ENCODE assay signal across 24 cellular contexts in the genomic region with DNA sequence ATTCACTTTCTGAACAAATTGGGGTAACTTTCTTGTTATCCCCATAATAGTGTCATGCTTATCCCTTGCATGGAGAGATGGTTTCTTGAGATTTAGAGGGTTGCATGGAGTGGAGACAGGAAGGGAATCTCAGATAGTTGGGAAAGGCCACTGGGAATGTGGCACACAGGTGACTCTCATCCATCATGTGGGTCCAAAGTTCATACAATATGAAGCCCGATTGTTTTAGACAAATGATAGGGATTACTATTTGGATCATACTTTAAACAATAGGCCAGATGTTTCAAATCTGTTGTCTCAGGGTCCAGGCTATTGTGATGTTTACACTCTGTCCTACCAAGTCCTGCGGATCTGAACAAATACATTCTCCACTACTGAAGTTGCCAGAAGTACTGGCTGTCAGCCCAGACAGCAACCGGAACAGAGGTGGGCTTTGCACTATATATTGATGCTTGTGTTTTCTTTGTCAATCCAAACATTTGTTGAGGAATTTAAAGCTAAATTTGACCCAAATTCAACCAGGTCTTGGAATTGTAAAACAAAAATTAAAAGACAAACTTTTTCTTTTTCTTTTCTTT. TPM values are rescaled to one million over a fixed set of nuclear protein-coding genes. Genes with fewer than 3 reads are reported as not detected.
DNase-seq lines count a peak whose midpoint lies in the region; ATAC-seq, FAIRE-seq and TF ChIP-seq lines count a peak whose summit lies in the region.
"Had no signal": no experiment of that assay in that cellular context is flagged by ENCODE, and none has a peak within 500 bp of the region (broad histone marks: within the 10 kb centered on the region; RNA-seq: fewer than 3 reads in every experiment).

No MANE protein-coding gene starts in this region.

- no peak for FAIRE-seq in HepG2 (lab: Jason Lieb, UNC)
- FAIRE-seq: A204.1, GM12878, GM18507 had no signal

- TF ChIP-seq CTCF in HepG2 (CRISPR knock-in tag; IDR thresholded peaks at IDR 0.05) (no peak), right lobe of liver (IDR thresholded peaks at IDR 0.05) (no peak), liver (IDR thresholded peaks at IDR 0.05; ENCODE audit: low read depth, low read length, missing input control) (no peak), GM13977 (IDR thresholded peaks at IDR 0.05; ENCODE audit: extremely low read depth, insufficient read depth, missing control alignments) (no peak)

- H3K27ac ChIP-seq in HepG2 (ENCODE audit: extremely low read length, insufficient read depth, low read length) (no peak overlapping the region), right lobe of liver (no peak overlapping the region), liver (ENCODE audit: low read depth in 1 of 2, low read length in 2 of 2) (no peak overlapping the region)
- H3K27ac ChIP-seq: 22Rv1, BLaER1, C4-2B had no signal

- no peak for TF ChIP-seq RAD21 in HepG2 (CRISPR knock-in tag; IDR thresholded peaks at IDR 0.05)
- TF ChIP-seq RAD21 in liver (IDR thresholded peaks at IDR 0.05): no peak

- no peak overlapping the region for H3K9ac ChIP-seq in HepG2 (ENCODE audit: insufficient read depth, low read depth, low read length)
- no peak overlapping the region for H3K9ac ChIP-seq in liver (ENCODE audit: low read depth in 1 of 2, low read length in 2 of 2)
- H3K9ac ChIP-seq: BLaER1 had no signal

- DNase-seq in DMS53 (lab: John Stamatoyannopoulos, UW) (peak; percentile 6), DMS53 treated with DMSO at 0.1 percent for 48 hours (lab: John Stamatoyannopoulos, UW; ENCODE audit: unreplicated experiment) (no peak), HepG2 (ENCODE audit: low spot score) (peak; percentile 23), right lobe of liver (no peak), astrocyte of the hippocampus (ENCODE audit: low read depth, low spot score) (peak; percentile 17), GM13977 (ENCODE audit: low spot score) (no peak)
- DNase-seq: Calu3; CD4-positive, CD25-positive, alpha-beta regulatory T cell; CD8-positive, alpha-beta T cell; DMS79; EL; GDM1; H9 had no signal

- CTCF ChIA-PET in HepG2 (lab: Yijun Ruan, JAX; ENCODE audit: low intra/inter-chr PET ratio, low total read pairs): no interaction called here

- no peaks in the 10 kb centered on the region for H4K20me1 ChIP-seq in HepG2 (ENCODE audit: insufficient read depth, low read length)
- H4K20me1 ChIP-seq: BLaER1 had no signal

- TF ChIP-seq EP300 in HepG2 (IDR thresholded peaks at IDR 0.05; ENCODE audit: low read depth in 2 of 2, low read length in 2 of 2) (no peak), HepG2 (CRISPR knock-in tag; IDR thresholded peaks at IDR 0.05; ENCODE audit: borderline replicate concordance) (no peak)

- H3K79me2 ChIP-seq in HepG2 (ENCODE audit: insufficient read depth, low read length): no peaks in the 10 kb centered on the region

- in situ Hi-C loops in HepG2 (cut with HindIII; ENCODE audit: extremely low pct_ligation_motif_present, low pct_unique_long_range_greater_than_20kb) (no loop called here), GM13977 (cut with MboI; ENCODE audit: low pct_unique_long_range_greater_than_20kb, low sequenced_read_pairs, unreplicated experiment) (no loop called here)

- H3K4me3 ChIP-seq in HepG2 (replicated peaks in 1 of 3; ENCODE audit: insufficient read depth in 1 of 3, low read depth in 2 of 3, low read length in 3 of 3) (no peak overlapping the region), right lobe of liver (no peak overlapping the region), liver (ENCODE audit: low read depth in 1 of 3, low read length in 3 of 3) (no peak overlapping the region)
- H3K4me3 ChIP-seq: BLaER1, GM12878, GM23338 had no signal

- H3K36me3 ChIP-seq in HepG2 (replicated peaks in 1 of 2; ENCODE audit: control insufficient read depth in 1 of 2, insufficient read depth in 2 of 2, low read length in 2 of 2) (no peaks in the 10 kb centered on the region), right lobe of liver (no peaks in the 10 kb centered on the region), liver (ENCODE audit: control insufficient read depth in 4 of 4, insufficient read depth in 3 of 4, low read depth in 1 of 4, low read length in 3 of 4) (no peaks in the 10 kb centered on the region)
- H3K36me3 ChIP-seq: BLaER1 had no signal

- POLR2A ChIA-PET in HepG2 (lab: Yijun Ruan, JAX): no interaction called here

- TF ChIP-seq POLR2A in HepG2 (IDR thresholded peaks at IDR 0.05; ENCODE audit: insufficient read depth in 1 of 2, low read depth in 2 of 2, low read length in 2 of 2): no peak
- TF ChIP-seq POLR2A in right lobe of liver (IDR thresholded peaks at IDR 0.05): no peak

- 1% methylated on average over 3 of the region's 3 CpGs for WGBS in HepG2 (ENCODE audit: low lambda C conversion rate)
- 25% methylated on average over 3 of the region's 3 CpGs for WGBS in right lobe of liver (ENCODE audit: insufficient coverage, low coverage, low lambda C conversion rate, missing lambda C conversion rate)
- WGBS in liver: 35% methylated on average over 3 of the region's 3 CpGs

- H2AFZ ChIP-seq in HepG2 (ENCODE audit: low read length): no peak overlapping the region
- H2AFZ ChIP-seq: GM23338 had no signal

- ATAC-seq in HepG2 (peak; percentile 85), right lobe of liver (no peak), HG02642 (IDR thresholded peaks at IDR 0.05; ENCODE audit: poor library complexity, unreplicated experiment) (no peak)
- ATAC-seq: CD8-positive, alpha-beta T cell; GM12878; GM23338; HCT116 had no signal

- BruUV-seq in HepG2 (replicated peaks; lab: Mats Ljungman, UMichigan): no TSS peak

- H3K27me3 ChIP-seq in HepG2 (ENCODE audit: control insufficient read depth in 1 of 2, insufficient read depth in 2 of 2, low read length in 2 of 2) (no peaks in the 10 kb centered on the region; a peak in 1 of 5 replicates), right lobe of liver (no peaks in the 10 kb centered on the region), liver (ENCODE audit: control insufficient read depth in 4 of 4, insufficient read depth in 4 of 4, low read length in 3 of 4) (no peaks in the 10 kb centered on the region)
- H3K27me3 ChIP-seq: BLaER1 had no signal

- H3K4me1 ChIP-seq in HepG2 (ENCODE audit: insufficient read depth, low read length) (peaks cover 28% of the 10 kb centered on the region), right lobe of liver (no peaks in the 10 kb centered on the region), liver (ENCODE audit: control insufficient read depth in 4 of 4, insufficient read depth in 4 of 4, low read length in 3 of 4) (no peaks in the 10 kb centered on the region)
- H3K4me1 ChIP-seq: BLaER1 had no signal

- peak overlapping the region; percentile 9; the same call in 1 of the 2 replicates for H3K4me2 ChIP-seq in HepG2 (ENCODE audit: low read depth, low read length)
- H3K4me2 ChIP-seq: BLaER1, GM23338 had no signal

- intact Hi-C loops in HepG2 (cut with micrococcal nuclease; ENCODE audit: unreplicated experiment) (no loop called here), right lobe of liver (cut with DNase I) (no loop called here)

- no peaks in the 10 kb centered on the region for H3K9me3 ChIP-seq in HepG2 (ENCODE audit: low read length)
- H3K9me3 ChIP-seq in right lobe of liver: no peaks in the 10 kb centered on the region
- H3K9me3 ChIP-seq in liver (ENCODE audit: control insufficient read depth in 4 of 4, low read length in 3 of 4): no peaks in the 10 kb centered on the region
- H3K9me3 ChIP-seq: BLaER1 had no signal

TF ChIP-seq in HepG2, 621 proteins besides CTCF, POLR2A, EP300 and RAD21 (continues in another document):
- no peak for TF ChIP-seq ZFP82 (CRISPR knock-in tag; IDR thresholded peaks at IDR 0.05; ENCODE audit: borderline replicate concordance)
- no peak for TF ChIP-seq FOXP1 (IDR thresholded peaks at IDR 0.05)
- TF ChIP-seq FOXP1 (CRISPR knock-in tag; IDR thresholded peaks at IDR 0.05): peak; percentile 49; the same call in 1 of the 2 replicates

TF ChIP-seq in liver, 16 proteins besides CTCF, POLR2A, EP300 and RAD21:
- TF ChIP-seq JUND (IDR thresholded peaks at IDR 0.05) (no peak), FOXA2 (IDR thresholded peaks at IDR 0.05) (no peak), HNF4G (IDR thresholded peaks at IDR 0.05) (peak; percentile 10)

RNA-seq across cellular contexts. Expression of gene NMNAT3, which starts 39.2 kb away (rescaled TPM):
- 6.1 TPM in 2 replicates for total RNA-seq in HepG2 (2016; rRNA removed; fragmentation: Illumina TruSeq; extraction: Trizol)
- 3.7 and 5.4 TPM in 2 replicates for total RNA-seq in HepG2 (2016; cell fraction: cytosol; rRNA removed; fragmentation: Illumina TruSeq; extraction: Trizol; ENCODE audit: low read depth)
- total RNA-seq in HepG2 (2016; cell fraction: insoluble cytoplasmic fraction; rRNA removed; fragmentation: Illumina TruSeq; extraction: Trizol): 5.3 and 6.5 TPM in 2 replicates
- 6.8 and 7.5 TPM in 2 replicates for total RNA-seq in HepG2 (2016; cell fraction: membrane; rRNA removed; fragmentation: Illumina TruSeq; extraction: Trizol)
- 8.3 and 8.5 TPM in 2 replicates for total RNA-seq in HepG2 (2016; cell fraction: nucleus; rRNA removed; fragmentation: Illumina TruSeq; extraction: Trizol)
- 6.9 and 7.0 TPM in 2 replicates for polyA plus RNA-seq in HepG2 (2011; rRNA removed)
- 5.9 and 8.3 TPM in 2 replicates for polyA plus RNA-seq in HepG2 (2011; cell fraction: cytosol; rRNA removed)
- polyA plus RNA-seq in HepG2 (2011; cell fraction: nucleus; rRNA removed): 6.3 and 7.2 TPM in 2 replicates
- polyA plus RNA-seq in HepG2 (2012): 3.3 and 4.1 TPM in 2 replicates
- 4.1 and 4.8 TPM in 2 replicates for polyA plus RNA-seq in HepG2 (2016; cell fraction: cytosol; fragmentation: Illumina TruSeq; extraction: Trizol; ENCODE audit: low read depth)
- polyA plus RNA-seq in HepG2 (2016; cell fraction: insoluble cytoplasmic fraction; fragmentation: Illumina TruSeq; extraction: Trizol; ENCODE audit: low read depth): 6.2 and 6.9 TPM in 2 replicates
- 4.8 and 6.5 TPM in 2 replicates for polyA plus RNA-seq in HepG2 (2016; cell fraction: membrane; fragmentation: Illumina TruSeq; extraction: Trizol; ENCODE audit: low read depth)
- 5.8 and 7.8 TPM in 2 replicates for polyA plus RNA-seq in HepG2 (2016; cell fraction: nucleus; fragmentation: Illumina TruSeq; extraction: Trizol; ENCODE audit: insufficient read depth, low read depth)
- polyA minus RNA-seq in HepG2 (2011; rRNA and poly(A)+ RNA removed; ENCODE audit: low replicate concordance): 3.4 and 15.6 TPM in 2 replicates
- polyA minus RNA-seq in HepG2 (2011; cell fraction: cytosol; rRNA and poly(A)+ RNA removed): 2.8 and 4.8 TPM in 2 replicates
- 12.8 and 14.9 TPM in 2 replicates for polyA minus RNA-seq in HepG2 (2011; cell fraction: nucleus; rRNA and poly(A)+ RNA removed)
- total RNA-seq in right lobe of liver: 1 to 10 TPM; 1.3 to 3.6 (median 2.6) TPM
- total RNA-seq in liver: 10 to 100 TPM in 1 of 2 donors, 1 to 10 TPM in 1; 3.5 to 19.7 TPM
- 1 to 10 TPM; 1.9 to 2.3 TPM for polyA plus RNA-seq in liver
- total RNA-seq: H4 had no signal

Comparison
In these comparisons a context has a peak if more than half of its experiments do, and no peak if none do; other contexts are left out.
1. DNase-seq: peak in DMS53 (single experiment), HepG2 (single experiment) and astrocyte of the hippocampus (single experiment); none in DMS53 treated with DMSO at 0.1 percent for 48 hours (single experiment), right lobe of liver (0 of 3) and GM13977 (single experiment).